In genomic region chr6:140320081-140320798, GRCh38 we compare ENCODE assay signal across 12 cellular contexts.
DNase-seq lines count a peak whose midpoint lies in the region; ATAC-seq, FAIRE-seq and TF ChIP-seq lines count a peak whose summit lies in the region.
"Had no signal": no experiment of that assay in that cellular context is flagged by ENCODE, and none has a peak within 500 bp of the region (broad histone marks: within the 10 kb centered on the region; RNA-seq: fewer than 3 reads in every experiment).

No MANE protein-coding gene starts in this region.

- H3K27ac ChIP-seq in H9 (ENCODE audit: insufficient read length, low read depth, low read length) (no peak overlapping the region), Panc1 (ENCODE audit: low read length) (peak overlapping the region; percentile 18; the same call in 1 of the 2 replicates), skeletal muscle tissue (ENCODE audit: low read depth, low read length) (peak overlapping the region; percentile 60)
- H3K27ac ChIP-seq: RWPE1 had no signal

- H3K56ac ChIP-seq in H9 (ENCODE audit: insufficient read length, low read depth, low read length) = no peak overlapping the region

- CTCF ChIA-PET in Panc1 (lab: Charles Lee) = no interaction called here

- FAIRE-seq in islet of Langerhans (lab: Jason Lieb, UNC) = peak; percentile 75
- no peak for FAIRE-seq in urothelium cell line (lab: Jason Lieb, UNC)

- no peak overlapping the region for H3K4me2 ChIP-seq in H9 (ENCODE audit: insufficient read depth, insufficient read length, low read length)

- no peaks in the 10 kb centered on the region for H3K27me3 Mint-ChIP-seq in H9 (ENCODE audit: low read depth)
- H3K27me3 Mint-ChIP-seq in naive thymus-derived CD8-positive, alpha-beta T cell = no peaks in the 10 kb centered on the region

- H3K4me3 Mint-ChIP-seq in H9 = no peak overlapping the region
- H3K4me3 Mint-ChIP-seq in naive thymus-derived CD8-positive, alpha-beta T cell = no peak overlapping the region
- H3K4me3 Mint-ChIP-seq: activated naive CD4-positive, alpha-beta T cell treated with anti-CD3 and anti-CD28 coated beads, Interleukin-2, amount 50 U/mL, for 24 hours had no signal

- no peaks in the 10 kb centered on the region for H3K79me1 ChIP-seq in H9 (ENCODE audit: insufficient read depth, low read depth, low read length, poor library complexity, severe bottlenecking)

- no peak overlapping the region for H2BK12ac ChIP-seq in H9 (ENCODE audit: insufficient read length, low read depth, low read length)

- no peak overlapping the region for H4K5ac ChIP-seq in H9 (ENCODE audit: insufficient read length, low read depth, low read length)

- H3K14ac ChIP-seq in H9 (ENCODE audit: insufficient read depth, low read length) = no peak overlapping the region

- H3K36me3 ChIP-seq in Panc1 (ENCODE audit: control insufficient read depth, insufficient read depth, low read length) = no peaks in the 10 kb centered on the region
- H3K36me3 ChIP-seq in skeletal muscle tissue (ENCODE audit: control insufficient read depth in 3 of 3, insufficient read depth in 3 of 3, low read length in 3 of 3) = no peaks in the 10 kb centered on the region

- H3K27ac Mint-ChIP-seq in H9 = peak overlapping the region in 2 of 3 experiments; percentile 11 to 65; a peak in 3 of 7 replicates
- H3K27ac Mint-ChIP-seq in naive thymus-derived CD8-positive, alpha-beta T cell = no peak overlapping the region
- H3K27ac Mint-ChIP-seq: activated naive CD4-positive, alpha-beta T cell treated with anti-CD3 and anti-CD28 coated beads, Interleukin-2, amount 50 U/mL, for 24 hours had no signal

- no peak for ATAC-seq in Panc1
- ATAC-seq in naive thymus-derived CD8-positive, alpha-beta T cell = no peak
- ATAC-seq in GM21619 (IDR thresholded peaks at IDR 0.05; ENCODE audit: unreplicated experiment) = no peak

- no peaks in the 10 kb centered on the region for H3K27me3 ChIP-seq in H9 (ENCODE audit: insufficient read depth, low read length)
- H3K27me3 ChIP-seq in Panc1 (ENCODE audit: control insufficient read depth, insufficient read depth, low read length) = no peaks in the 10 kb centered on the region
- H3K27me3 ChIP-seq in skeletal muscle tissue (ENCODE audit: control insufficient read depth in 3 of 3, insufficient read depth in 3 of 3, low read length in 3 of 3) = no peaks in the 10 kb centered on the region

- no peak overlapping the region for H2AK5ac ChIP-seq in H9 (ENCODE audit: insufficient read length, low read length)

- no peak overlapping the region for H3K23ac ChIP-seq in H9 (ENCODE audit: insufficient read length, low read depth, low read length)

- POLR2A ChIA-PET in Panc1 (lab: Charles Lee) = no interaction called here
- POLR2A ChIA-PET in naive thymus-derived CD8-positive, alpha-beta T cell (lab: Charles Lee) = no interaction called here

- no TSS peak for BruUV-seq in Panc1 (replicated peaks; lab: Mats Ljungman, UMichigan)

- no peak overlapping the region for H4K91ac ChIP-seq in H9 (ENCODE audit: insufficient read length, low read depth, low read length)

- no peaks in the 10 kb centered on the region; the same call in 1 of the 2 replicates for H3K4me1 ChIP-seq in H9 (ENCODE audit: insufficient read depth, low read length)
- peaks cover 4% of the 10 kb centered on the region; the same call in 1 of the 2 replicates for H3K4me1 ChIP-seq in Panc1 (ENCODE audit: control insufficient read depth, insufficient read depth, low read length)
- peaks cover 6 to 12% (median 7%) of the 10 kb centered on the region in 3 donors for H3K4me1 ChIP-seq in skeletal muscle tissue (ENCODE audit: control insufficient read depth in 3 of 3, insufficient read depth in 3 of 3, low read length in 3 of 3)

- H3K36me3 Mint-ChIP-seq in H9 (ENCODE audit: insufficient read depth in 1 of 3, low read depth in 3 of 3) = peaks cover 0 to 5% (median 0%) of the 10 kb centered on the region in 3 experiments; a peak in 2 of 7 replicates
- H3K36me3 Mint-ChIP-seq in naive thymus-derived CD8-positive, alpha-beta T cell = no peaks in the 10 kb centered on the region
- H3K36me3 Mint-ChIP-seq: activated naive CD4-positive, alpha-beta T cell treated with anti-CD3 and anti-CD28 coated beads, Interleukin-2, amount 50 U/mL, for 24 hours had no signal

- no peaks in the 10 kb centered on the region for H4K20me1 ChIP-seq in H9 (ENCODE audit: control insufficient read depth, insufficient read depth, insufficient read length)

- no peaks in the 10 kb centered on the region for H3K9me3 ChIP-seq in H9 (ENCODE audit: control insufficient read depth, low read depth, low read length)
- H3K9me3 ChIP-seq in Panc1 (ENCODE audit: control insufficient read depth, insufficient read depth, low read depth, low read length) = peaks cover 5% of the 10 kb centered on the region; the same call in 1 of the 2 replicates
- H3K9me3 ChIP-seq in skeletal muscle tissue (ENCODE audit: control insufficient read depth in 3 of 3, low read length in 3 of 3) = no peaks in the 10 kb centered on the region

- no peak overlapping the region for H3K4ac ChIP-seq in H9 (ENCODE audit: low read depth, low read length)

- in situ Hi-C loops in Panc1 (cut with HindIII; ENCODE audit: low pct_unique_long_range_greater_than_20kb, low sequenced_read_pairs) = no loop called here

- DNase-seq in H9 (no peak), Panc1 (ENCODE audit: low read depth, low spot score) (no peak), NCI-H1436 treated with DMSO at 0.1 percent for 48 hours (lab: John Stamatoyannopoulos, UW) (no peak), urothelium cell line (ENCODE audit: low spot score) (no peak)
- no peak for DNase-seq in naive thymus-derived CD8-positive, alpha-beta T cell
- DNase-seq: DND-41, NCI-H1436 had no signal

- intact Hi-C loops in Panc1 (cut with micrococcal nuclease; ENCODE audit: unreplicated experiment) = no loop called here

- no CpG with 5 or more reads among the region's 3 CpGs for WGBS in H9 (ENCODE audit: extremely low coverage, insufficient read length, low lambda C conversion rate)

- H2AFZ ChIP-seq in H9 (ENCODE audit: low read length) = no peak overlapping the region

- TF ChIP-seq CTCF in H9 (conservative IDR thresholded peaks at IDR 0.05) (no peak), Panc1 (IDR thresholded peaks at IDR 0.05) (no peak)

- H3K79me2 ChIP-seq in H9 (ENCODE audit: insufficient read depth, low read length) = no peaks in the 10 kb centered on the region

- H2BK15ac ChIP-seq in H9 (ENCODE audit: low read depth, low read length) = no peak overlapping the region

- no peak overlapping the region for H3T11ph ChIP-seq in H9 (ENCODE audit: low read length)

- no peak overlapping the region for H2BK20ac ChIP-seq in H9 (ENCODE audit: low read depth, low read length, poor library complexity, severe bottlenecking)

- H4K8ac ChIP-seq in H9 (replicated peaks; ENCODE audit: insufficient read length, low read depth, low read length) = no peak overlapping the region

- H2BK120ac ChIP-seq in H9 (ENCODE audit: low read depth, low read length, poor library complexity, severe bottlenecking) = no peak overlapping the region

- H3K9me3 Mint-ChIP-seq in H9 = peaks cover 0 to 3% of the 10 kb centered on the region in 2 experiments; a peak in 2 of 5 replicates
- H3K9me3 Mint-ChIP-seq in naive thymus-derived CD8-positive, alpha-beta T cell = no peaks in the 10 kb centered on the region
- H3K9me3 Mint-ChIP-seq: activated naive CD4-positive, alpha-beta T cell treated with anti-CD3 and anti-CD28 coated beads, Interleukin-2, amount 50 U/mL, for 24 hours had no signal

- H3K4me1 Mint-ChIP-seq in H9 = peaks cover 14 to 19% of the 10 kb centered on the region in 2 experiments
- H3K4me1 Mint-ChIP-seq in naive thymus-derived CD8-positive, alpha-beta T cell = peaks cover 0 to 10% (median 0%) of the 10 kb centered on the region in 4 donors
- H3K4me1 Mint-ChIP-seq: activated naive CD4-positive, alpha-beta T cell treated with anti-CD3 and anti-CD28 coated beads, Interleukin-2, amount 50 U/mL, for 24 hours had no signal

- H3K23me2 ChIP-seq in H9 (ENCODE audit: insufficient read length, low read depth, low read length, poor library complexity, severe bottlenecking) = no peaks in the 10 kb centered on the region

- no peak overlapping the region for H3K4me3 ChIP-seq in Panc1 (ENCODE audit: low read depth in 2 of 2, low read length in 2 of 2)
- H3K4me3 ChIP-seq in skeletal muscle tissue (ENCODE audit: low read length in 3 of 3) = no peak overlapping the region

- no peak overlapping the region for H2BK5ac ChIP-seq in H9 (ENCODE audit: insufficient read length, low read length)

- H3K9ac ChIP-seq in H9 (ENCODE audit: extremely low read depth, insufficient read length, low read length) = no peak overlapping the region
- peak overlapping the region in 1 of 3 donors; percentile 14 for H3K9ac ChIP-seq in skeletal muscle tissue (ENCODE audit: low read depth in 1 of 3, low read length in 3 of 3)

- H3K18ac ChIP-seq in H9 (ENCODE audit: insufficient read length, low read depth, low read length) = no peak overlapping the region

Comparison
In these comparisons a context has a peak if more than half of its experiments do, and no peak if none do; other contexts are left out.
1. H3K27ac Mint-ChIP-seq: peak in H9 (2 of 3); none in naive thymus-derived CD8-positive, alpha-beta T cell (0 of 10).